Comparison of ENCODE assay signal across 13 cellular contexts in the genomic region with DNA sequence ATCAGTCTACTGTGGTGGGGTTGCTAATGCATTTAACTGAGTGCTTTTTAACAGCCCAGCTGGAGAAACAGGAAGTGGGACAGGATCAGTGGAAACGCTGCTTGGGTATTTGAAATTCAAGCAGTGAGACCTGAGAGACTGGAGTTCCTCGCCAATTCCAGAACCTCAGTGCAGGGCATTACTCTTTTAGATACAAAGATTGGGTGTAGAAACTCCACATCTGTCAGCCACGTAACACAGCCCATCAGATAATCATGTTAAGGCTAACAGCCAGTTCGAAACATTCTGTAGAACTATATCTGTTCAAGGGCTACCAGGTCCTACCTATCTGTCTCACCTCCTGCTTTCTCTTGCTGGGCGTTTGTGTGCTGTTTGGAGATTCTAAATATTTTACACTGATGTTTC. TPM values are rescaled to one million over a fixed set of nuclear protein-coding genes. Genes with fewer than 3 reads are reported as not detected.
DNase-seq lines count a peak whose midpoint lies in the region; ATAC-seq and TF ChIP-seq lines count a peak whose summit lies in the region.
"Had no signal": no experiment of that assay in that cellular context is flagged by ENCODE, and none has a peak within 500 bp of the region (broad histone marks: within the 10 kb centered on the region; RNA-seq: fewer than 3 reads in every experiment).

No MANE protein-coding gene starts in this region.

- no peak overlapping the region for H3K9ac ChIP-seq in DND-41 (ENCODE audit: low read depth, low read length)
- H3K9ac ChIP-seq in SK-N-SH, result no peak overlapping the region

- no peak overlapping the region for H3K4me3 Mint-ChIP-seq in CD4-positive, CD25-positive, alpha-beta regulatory T cell
- H3K4me3 Mint-ChIP-seq in endothelial cell (ENCODE audit: unreplicated experiment), result no peak overlapping the region

- DNase-seq in CD4-positive, CD25-positive, alpha-beta regulatory T cell, result no peak
- DNase-seq in DND-41, result no peak
- peak; percentile 38 for DNase-seq in SK-N-SH
- no peak for DNase-seq in endothelial cell (ENCODE audit: low spot score)
- DNase-seq in mucosa of gallbladder (ENCODE audit: low spot score), result no peak
- DNase-seq in stimulated activated CD4-positive, alpha-beta T cell treated with anti-CD3 and anti-CD28 coated beads, Interleukin-4, amount 100 ng/mL, for 1 hour, result no peak
- no peak for DNase-seq in NCI-H2029 (lab: John Stamatoyannopoulos, UW)
- DNase-seq: activated CD4-positive, alpha-beta T cell treated with anti-CD3 and anti-CD28 coated beads, Interleukin-2, amount 50 U/mL, for 48 hours; Calu3; occipital lobe; testis had no signal

- H4K20me1 ChIP-seq in DND-41 (ENCODE audit: insufficient read depth, low read length) (peaks cover 22% of the 10 kb centered on the region), SK-N-SH (ENCODE audit: insufficient read depth) (no peaks in the 10 kb centered on the region)

- TF ChIP-seq EP300 in SK-N-SH (IDR thresholded peaks at IDR 0.05; ENCODE audit: borderline replicate concordance in 1 of 2, low read depth in 1 of 2, low read length in 1 of 2), result no peak

- no peak overlapping the region for H3K4me2 ChIP-seq in DND-41 (ENCODE audit: insufficient read depth, low read length)
- no peak overlapping the region for H3K4me2 ChIP-seq in SK-N-SH

- H3K27me3 ChIP-seq in CD4-positive, CD25-positive, alpha-beta regulatory T cell (ENCODE audit: control insufficient read depth, insufficient read depth, low read length), result no peaks in the 10 kb centered on the region
- H3K27me3 ChIP-seq in DND-41 (ENCODE audit: insufficient read depth, low read length, poor library complexity), result no peaks in the 10 kb centered on the region
- H3K27me3 ChIP-seq in SK-N-SH (ENCODE audit: insufficient read depth), result no peaks in the 10 kb centered on the region
- H3K27me3 ChIP-seq: testis had no signal

- peak overlapping the region in 2 of 3 donors; percentile 16 to 60 for H3K27ac Mint-ChIP-seq in CD4-positive, CD25-positive, alpha-beta regulatory T cell
- peak overlapping the region; percentile 94 for H3K27ac Mint-ChIP-seq in endothelial cell (ENCODE audit: unreplicated experiment)

- no peaks in the 10 kb centered on the region for H3K4me1 ChIP-seq in CD4-positive, CD25-positive, alpha-beta regulatory T cell (ENCODE audit: control insufficient read depth, insufficient read depth, low read length, poor library complexity, severe bottlenecking)
- H3K4me1 ChIP-seq in DND-41 (ENCODE audit: insufficient read depth, low read length), result no peaks in the 10 kb centered on the region
- H3K4me1 ChIP-seq in SK-N-SH (ENCODE audit: control insufficient read depth in 1 of 2, insufficient read depth in 2 of 2, low read depth in 1 of 2, low read length in 1 of 2), result peaks cover 0 to 21% of the 10 kb centered on the region in 2 experiments; a peak in 3 of 4 replicates
- H3K4me1 ChIP-seq: testis had no signal

- CTCF ChIA-PET in SK-N-SH (lab: Yijun Ruan, JAX), result interaction anchor here (0.7 to 1.5 kb wide), 7 partner anchors 21 to 334 kb away, joined by 3 to 6 read pairs (median 4); partner anchors contain the start of gene RAD52

- no peak for ATAC-seq in CD4-positive, CD25-positive, alpha-beta regulatory T cell (ENCODE audit: low read depth in 2 of 2)
- peak; percentile 62 for ATAC-seq in DND-41 (ENCODE audit: insufficient read depth, low read depth)

- no peaks in the 10 kb centered on the region for H3K9me3 Mint-ChIP-seq in CD4-positive, CD25-positive, alpha-beta regulatory T cell
- no peaks in the 10 kb centered on the region for H3K9me3 Mint-ChIP-seq in endothelial cell (ENCODE audit: unreplicated experiment)

- H3K27ac ChIP-seq in CD4-positive, CD25-positive, alpha-beta regulatory T cell (ENCODE audit: insufficient read depth, low read length, poor library complexity, severe bottlenecking), result no peak overlapping the region
- H3K27ac ChIP-seq in DND-41 (ENCODE audit: low read length) (no peak overlapping the region), SK-N-SH (ENCODE audit: low read depth in 2 of 2, low read length in 1 of 2) (peak overlapping the region in 1 of 2 experiments; percentile 88; a peak in 2 of 4 replicates)
- H3K27ac ChIP-seq: coronary artery, testis had no signal

- H2AFZ ChIP-seq in DND-41 (ENCODE audit: low read depth, low read length) (no peak overlapping the region), SK-N-SH (ENCODE audit: low read depth) (no peak overlapping the region)

- no peak overlapping the region for H3K4me3 ChIP-seq in CD4-positive, CD25-positive, alpha-beta regulatory T cell (ENCODE audit: low read depth, low read length)
- H3K4me3 ChIP-seq in DND-41 (ENCODE audit: low read depth in 1 of 2, low read length in 2 of 2) (no peak overlapping the region), SK-N-SH (ENCODE audit: low read depth in 2 of 2, low read length in 1 of 2) (no peak overlapping the region)
- H3K4me3 ChIP-seq: coronary artery, lung, testis had no signal

- 77% methylated on average over 5 of the region's 5 CpGs for whole genome bisulfite sequencing in SK-N-SH (ENCODE audit: low lambda C conversion rate)

- TF ChIP-seq CTCF in DND-41 (IDR thresholded peaks at IDR 0.05; ENCODE audit: borderline replicate concordance, extremely low read depth, low read length, poor library complexity, severe bottlenecking) (no peak), SK-N-SH (IDR thresholded peaks at IDR 0.05) (no peak), endothelial cell (IDR thresholded peaks at IDR 0.05; ENCODE audit: unreplicated experiment) (no peak)

- POLR2A ChIA-PET in SK-N-SH (lab: Yijun Ruan, JAX), result interaction anchor here (0.9 kb wide), 1 partner anchor 45 kb away, joined by 3 read pairs; the partner anchor contains the start of gene RAD52

- no peaks in the 10 kb centered on the region for H3K9me2 ChIP-seq in SK-N-SH

- peaks cover 96% of the 10 kb centered on the region for H3K36me3 ChIP-seq in CD4-positive, CD25-positive, alpha-beta regulatory T cell (ENCODE audit: control insufficient read depth, insufficient read depth, low read length)
- H3K36me3 ChIP-seq in DND-41 (ENCODE audit: insufficient read depth, low read length) (peaks cover 98% of the 10 kb centered on the region), SK-N-SH (replicated peaks in 1 of 2; ENCODE audit: control insufficient read depth in 1 of 2, insufficient read depth in 2 of 2, low read length in 1 of 2) (peaks cover 62 to 84% of the 10 kb centered on the region in 2 experiments)

- no peak for TF ChIP-seq RAD21 in SK-N-SH (IDR thresholded peaks at IDR 0.05; ENCODE audit: low read length)

- H3K9me3 ChIP-seq in CD4-positive, CD25-positive, alpha-beta regulatory T cell (ENCODE audit: control insufficient read depth in 2 of 2, low read length in 2 of 2), result no peaks in the 10 kb centered on the region
- no peaks in the 10 kb centered on the region for H3K9me3 ChIP-seq in DND-41 (ENCODE audit: insufficient read depth, low read length, severe bottlenecking)
- no peaks in the 10 kb centered on the region for H3K9me3 ChIP-seq in SK-N-SH
- H3K9me3 ChIP-seq: testis had no signal

- no peaks in the 10 kb centered on the region for H3K27me3 Mint-ChIP-seq in CD4-positive, CD25-positive, alpha-beta regulatory T cell
- peaks cover 3% of the 10 kb centered on the region for H3K27me3 Mint-ChIP-seq in endothelial cell (ENCODE audit: unreplicated experiment)

- H3K4me1 Mint-ChIP-seq in CD4-positive, CD25-positive, alpha-beta regulatory T cell, result peaks cover 5 to 33% (median 21%) of the 10 kb centered on the region in 4 donors
- H3K4me1 Mint-ChIP-seq in endothelial cell (ENCODE audit: unreplicated experiment), result peaks cover 52% of the 10 kb centered on the region

- H3K79me2 ChIP-seq in DND-41 (ENCODE audit: insufficient read depth, low read length), result no peaks in the 10 kb centered on the region; the same call in 1 of the 2 replicates
- no peaks in the 10 kb centered on the region for H3K79me2 ChIP-seq in SK-N-SH (ENCODE audit: insufficient read depth)

- H3F3A ChIP-seq in SK-N-SH (replicated peaks; ENCODE audit: insufficient read depth), result no peaks in the 10 kb centered on the region

- peaks cover 58% of the 10 kb centered on the region for H3K36me3 Mint-ChIP-seq in CD4-positive, CD25-positive, alpha-beta regulatory T cell
- peaks cover 49% of the 10 kb centered on the region for H3K36me3 Mint-ChIP-seq in endothelial cell (ENCODE audit: low read depth, unreplicated experiment)

TF ChIP-seq in SK-N-SH, 30 proteins besides CTCF, POLR2A, EP300 and RAD21:
- TF ChIP-seq RCOR1 (IDR thresholded peaks at IDR 0.05; ENCODE audit: low read length) (peak; percentile 6; the same call in 1 of the 2 replicates), GATA2 (CRISPR knock-in tag; IDR thresholded peaks at IDR 0.05) (peak; percentile 61), TEAD4 (IDR thresholded peaks at IDR 0.05; ENCODE audit: borderline replicate concordance, insufficient read depth) (no peak)

RNA-seq across cellular contexts. Expression of gene RAD52, which starts 45.5 kb away (rescaled TPM):
- 13.8 TPM for total RNA-seq in CD4-positive, CD25-positive, alpha-beta regulatory T cell
- polyA plus RNA-seq in CD4-positive, CD25-positive, alpha-beta regulatory T cell, result 1 to 10 TPM; 2.6 to 5.6 (median 2.9) TPM
- polyA plus RNA-seq in SK-N-SH (2012; rRNA removed), result 11.2 and 12.1 TPM in 2 replicates
- polyA plus RNA-seq in SK-N-SH (2012; cell fraction: cytosol; rRNA removed), result 5.4 and 6.3 TPM in 2 replicates
- 44.7 and 46.3 TPM in 2 replicates for polyA plus RNA-seq in SK-N-SH (2012; cell fraction: nucleus; rRNA removed)
- total RNA-seq in endothelial cell (ENCODE audit: unreplicated experiment), result 20.3 TPM
- 23.6 TPM for total RNA-seq in mucosa of gallbladder
